In the genomic region with DNA sequence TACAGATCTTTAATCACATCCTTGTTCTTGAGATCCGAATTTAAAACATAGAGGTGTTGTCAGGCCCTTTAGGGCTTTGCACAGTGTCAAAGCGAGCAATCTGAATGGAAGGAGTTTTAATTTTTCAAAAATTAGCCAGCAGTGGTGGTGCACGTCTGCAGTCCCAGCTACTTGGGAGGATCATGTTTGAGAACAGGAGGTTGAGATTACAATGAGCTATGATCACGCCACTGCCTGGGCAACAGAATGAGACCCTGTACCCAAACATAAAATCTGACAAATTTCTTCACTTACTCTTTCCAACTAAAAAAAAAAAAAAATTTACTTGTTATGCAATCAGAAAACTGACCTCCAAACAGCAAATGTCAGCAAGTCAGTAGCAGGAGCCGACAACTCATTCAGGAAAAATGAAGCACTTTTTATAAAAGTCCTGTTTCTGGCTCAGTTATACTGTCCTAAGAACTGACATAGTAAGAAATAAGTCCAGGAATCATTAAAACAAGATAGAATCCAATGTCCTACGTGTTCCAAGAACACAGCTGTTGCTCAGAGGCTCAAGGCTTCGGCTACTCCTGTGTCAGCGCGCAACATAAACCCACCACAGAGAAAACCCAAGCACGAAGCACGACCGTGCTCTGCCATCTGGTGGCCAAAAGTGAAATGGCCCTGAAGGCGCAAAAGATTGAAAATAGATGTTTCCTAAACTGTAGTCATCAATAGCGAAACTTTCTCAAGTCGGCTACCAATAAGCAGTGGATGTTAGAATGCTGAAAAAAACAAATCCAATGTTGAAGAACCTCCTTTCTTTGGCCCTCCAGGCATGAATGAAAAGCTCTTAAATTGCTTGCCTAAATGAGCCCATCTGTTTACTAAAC, we compare ENCODE assay signal across 1 cellular context.
TF ChIP-seq lines count a peak whose summit lies in the region.

No MANE protein-coding gene starts in this region.

TF ChIP-seq in HepG2, 621 proteins besides CTCF, POLR2A, EP300 and RAD21 (continued from another document and continues in another):
- TF ChIP-seq ZMYM4 (CRISPR knock-in tag; IDR thresholded peaks at IDR 0.05) (0 out of 2 replicates have a peak, but pooled peaks have one; percentile 51), MXD4 (CRISPR knock-in tag; IDR thresholded peaks at IDR 0.05) (0 out of 2 replicates have a peak, but pooled peaks have one; percentile 22), ZNF883 (CRISPR knock-in tag; IDR thresholded peaks at IDR 0.05; ENCODE audit: not compliant biosample characterization) (no peak), KMT2A (CRISPR knock-in tag; IDR thresholded peaks at IDR 0.05) (0 out of 2 replicates have a peak, but pooled peaks have one; percentile 11), STAG1 (CRISPR knock-in tag; IDR thresholded peaks at IDR 0.05) (peak; percentile 95), ZNF510 (CRISPR knock-in tag; IDR thresholded peaks at IDR 0.05; ENCODE audit: low read depth) (peak; percentile 26; the same call in 1 of the 2 replicates), HMG20A (CRISPR knock-in tag; IDR thresholded peaks at IDR 0.05; ENCODE audit: borderline replicate concordance) (peak; percentile 40; the same call in 1 of the 2 replicates), MBNL3 (CRISPR knock-in tag; conservative IDR thresholded peaks at IDR 0.05) (no peak), THAP11 (CRISPR knock-in tag; IDR thresholded peaks at IDR 0.05) (peak; percentile 65; the same call in 1 of the 2 replicates), BRCA1 (CRISPR knock-in tag; IDR thresholded peaks at IDR 0.05) (no peak), ZFP1 (CRISPR knock-in tag; IDR thresholded peaks at IDR 0.05) (peak; percentile 74; the same call in 1 of the 2 replicates), IKZF4 (CRISPR knock-in tag; IDR thresholded peaks at IDR 0.05; ENCODE audit: borderline replicate concordance, low read depth, not compliant biosample characterization) (no peak), FOXK1 (CRISPR knock-in tag; IDR thresholded peaks at IDR 0.05; ENCODE audit: borderline replicate concordance, low read depth) (peak; percentile 67; the same call in 1 of the 2 replicates), ZSCAN31 (CRISPR knock-in tag; IDR thresholded peaks at IDR 0.05; ENCODE audit: low read depth) (no peak), ZNF816 (CRISPR knock-in tag; IDR thresholded peaks at IDR 0.05; ENCODE audit: borderline replicate concordance) (0 out of 2 replicates have a peak, but pooled peaks have one; percentile 9), POLR2G (IDR thresholded peaks at IDR 0.05; ENCODE audit: low read depth, low read length) (no peak), RARG (CRISPR knock-in tag; IDR thresholded peaks at IDR 0.05; ENCODE audit: low read depth) (no peak), KLF11 (CRISPR knock-in tag; IDR thresholded peaks at IDR 0.05) (peak; percentile 60; the same call in 1 of the 2 replicates), RARA (CRISPR knock-in tag; IDR thresholded peaks at IDR 0.05) (peak; percentile 32; the same call in 1 of the 2 replicates), ZNF605 (CRISPR knock-in tag; IDR thresholded peaks at IDR 0.05) (peak; percentile 45; the same call in 1 of the 2 replicates), EHMT2 (IDR thresholded peaks at IDR 0.05; ENCODE audit: borderline replicate concordance, low read depth, low read length) (no peak), KAT7 (CRISPR knock-in tag; IDR thresholded peaks at IDR 0.05; ENCODE audit: borderline replicate concordance) (no peak; the same call in 1 of the 2 replicates), ZSCAN12 (CRISPR knock-in tag; IDR thresholded peaks at IDR 0.05) (peak; percentile 68), DNMT3B (CRISPR knock-in tag; conservative IDR thresholded peaks at IDR 0.05) (0 out of 2 replicates have a peak, but pooled peaks have one; percentile 72), RAD51 (IDR thresholded peaks at IDR 0.05; ENCODE audit: borderline replicate concordance) (no peak), GATAD2A (CRISPR knock-in tag; IDR thresholded peaks at IDR 0.05) (peak; percentile 82), ZNF362 (CRISPR knock-in tag; IDR thresholded peaks at IDR 0.05; ENCODE audit: borderline replicate concordance) (peak; percentile 83; the same call in 1 of the 2 replicates), REPIN1 (CRISPR knock-in tag; IDR thresholded peaks at IDR 0.05; ENCODE audit: borderline replicate concordance, low read depth) (peak; percentile 78), ZNF235 (CRISPR knock-in tag; IDR thresholded peaks at IDR 0.05; ENCODE audit: borderline replicate concordance) (no peak), TARDBP (CRISPR knock-in tag; IDR thresholded peaks at IDR 0.05) (peak; percentile 82), CEBPB (IDR thresholded peaks at IDR 0.05; ENCODE audit: borderline replicate concordance, low read depth, low read length) (peak; percentile 68; the same call in 1 of the 2 replicates), ZNF430 (CRISPR knock-in tag; IDR thresholded peaks at IDR 0.05) (peak; percentile 32; the same call in 1 of the 2 replicates), ZBTB38 (CRISPR knock-in tag; IDR thresholded peaks at IDR 0.05) (peak; percentile 17; the same call in 1 of the 2 replicates), NR2F1 (CRISPR knock-in tag; IDR thresholded peaks at IDR 0.05) (0 out of 4 replicates have a peak, but pooled peaks of 1 of the 2 experiments have one; percentile 38), ZNF124 (CRISPR knock-in tag; IDR thresholded peaks at IDR 0.05) (peak; percentile 85; the same call in 1 of the 2 replicates), HNRNPLL (IDR thresholded peaks at IDR 0.05; ENCODE audit: low read depth, low read length, poor library complexity, severe bottlenecking) (no peak), MIXL1 (CRISPR knock-in tag; IDR thresholded peaks at IDR 0.05) (peak; percentile 80), ZNF777 (CRISPR knock-in tag; IDR thresholded peaks at IDR 0.05) (no peak), ZNF503 (CRISPR knock-in tag; IDR thresholded peaks at IDR 0.05) (peak; percentile 67; the same call in 1 of the 2 replicates), HOXA3 (CRISPR knock-in tag; IDR thresholded peaks at IDR 0.05) (peak; percentile 63), MAX (IDR thresholded peaks at IDR 0.05) (0 out of 2 replicates have a peak, but pooled peaks have one; percentile 61), ZNF660 (CRISPR knock-in tag; IDR thresholded peaks at IDR 0.05; ENCODE audit: borderline replicate concordance, low read depth) (no peak), ZNF546 (CRISPR knock-in tag; conservative IDR thresholded peaks at IDR 0.05) (no peak), MXD1 (CRISPR knock-in tag; IDR thresholded peaks at IDR 0.05) (no peak), TEAD2 (CRISPR knock-in tag; IDR thresholded peaks at IDR 0.05) (no peak), KAT8 (CRISPR knock-in tag; IDR thresholded peaks at IDR 0.05) (peak; percentile 73; the same call in 1 of the 2 replicates), GATAD1 (CRISPR knock-in tag; IDR thresholded peaks at IDR 0.05) (peak; percentile 47; the same call in 1 of the 2 replicates), PHF21A (CRISPR knock-in tag; IDR thresholded peaks at IDR 0.05) (0 out of 2 replicates have a peak, but pooled peaks have one; percentile 36), IKZF5 (CRISPR knock-in tag; IDR thresholded peaks at IDR 0.05) (peak; percentile 61; the same call in 1 of the 2 replicates), ZNF747 (CRISPR knock-in tag; IDR thresholded peaks at IDR 0.05; ENCODE audit: borderline replicate concordance) (no peak), TBX2 (CRISPR knock-in tag; IDR thresholded peaks at IDR 0.05; ENCODE audit: borderline replicate concordance) (peak; percentile 30; the same call in 1 of the 2 replicates), FOXA3 (CRISPR knock-in tag; IDR thresholded peaks at IDR 0.05) (peak; percentile 75), ETV5 (CRISPR knock-in tag; IDR thresholded peaks at IDR 0.05; ENCODE audit: borderline replicate concordance) (0 out of 2 replicates have a peak, but pooled peaks have one; percentile 11), HNRNPK (IDR thresholded peaks at IDR 0.05; ENCODE audit: low read depth, low read length, poor library complexity, severe bottlenecking) (no peak), ZNF792 (CRISPR knock-in tag; IDR thresholded peaks at IDR 0.05) (peak; percentile 48; the same call in 1 of the 2 replicates), NFKBIZ (CRISPR knock-in tag; IDR thresholded peaks at IDR 0.05) (0 out of 2 replicates have a peak, but pooled peaks have one; percentile 42), ZSCAN9 (CRISPR knock-in tag; IDR thresholded peaks at IDR 0.05; ENCODE audit: borderline replicate concordance) (no peak; the same call in 1 of the 2 replicates), TEAD3 (CRISPR knock-in tag; optimal IDR thresholded peaks at IDR 0.05; ENCODE audit: borderline replicate concordance) (peak; percentile 65), ZNF256 (CRISPR knock-in tag; conservative IDR thresholded peaks at IDR 0.05) (0 out of 2 replicates have a peak, but pooled peaks have one; percentile 35), ZNF569 (CRISPR knock-in tag; IDR thresholded peaks at IDR 0.05; ENCODE audit: borderline replicate concordance) (no peak), CEBPG (CRISPR knock-in tag; IDR thresholded peaks at IDR 0.05) (peak; percentile 20; the same call in 1 of the 2 replicates), RXRB (CRISPR knock-in tag; IDR thresholded peaks at IDR 0.05; ENCODE audit: borderline replicate concordance) (peak; percentile 76; the same call in 1 of the 2 replicates), NCOA2 (CRISPR knock-in tag; IDR thresholded peaks at IDR 0.05) (0 out of 2 replicates have a peak, but pooled peaks have one; percentile 28), DNMT1 (CRISPR knock-in tag; IDR thresholded peaks at IDR 0.05) (no peak), SOX6 (IDR thresholded peaks at IDR 0.05) (no peak), SOX6 (CRISPR knock-in tag; IDR thresholded peaks at IDR 0.05) (0 out of 2 replicates have a peak, but pooled peaks have one; percentile 37), PHF5A (CRISPR knock-in tag; IDR thresholded peaks at IDR 0.05; ENCODE audit: low read depth, unreplicated experiment) (peak; percentile 78), RORA (CRISPR knock-in tag; IDR thresholded peaks at IDR 0.05) (no peak)
- TF ChIP-seq, protein P1, sequence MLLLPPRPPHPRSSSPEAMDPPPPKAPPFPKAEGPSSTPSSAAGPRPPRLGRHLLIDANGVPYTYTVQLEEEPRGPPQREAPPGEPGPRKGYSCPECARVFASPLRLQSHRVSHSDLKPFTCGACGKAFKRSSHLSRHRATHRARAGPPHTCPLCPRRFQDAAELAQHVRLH (CRISPR knock-in tag; IDR thresholded peaks at IDR 0.05; ENCODE audit: borderline replicate concordance, low read depth), result peak; percentile 74; the same call in 1 of the 2 replicates
- TF ChIP-seq, protein P2, sequence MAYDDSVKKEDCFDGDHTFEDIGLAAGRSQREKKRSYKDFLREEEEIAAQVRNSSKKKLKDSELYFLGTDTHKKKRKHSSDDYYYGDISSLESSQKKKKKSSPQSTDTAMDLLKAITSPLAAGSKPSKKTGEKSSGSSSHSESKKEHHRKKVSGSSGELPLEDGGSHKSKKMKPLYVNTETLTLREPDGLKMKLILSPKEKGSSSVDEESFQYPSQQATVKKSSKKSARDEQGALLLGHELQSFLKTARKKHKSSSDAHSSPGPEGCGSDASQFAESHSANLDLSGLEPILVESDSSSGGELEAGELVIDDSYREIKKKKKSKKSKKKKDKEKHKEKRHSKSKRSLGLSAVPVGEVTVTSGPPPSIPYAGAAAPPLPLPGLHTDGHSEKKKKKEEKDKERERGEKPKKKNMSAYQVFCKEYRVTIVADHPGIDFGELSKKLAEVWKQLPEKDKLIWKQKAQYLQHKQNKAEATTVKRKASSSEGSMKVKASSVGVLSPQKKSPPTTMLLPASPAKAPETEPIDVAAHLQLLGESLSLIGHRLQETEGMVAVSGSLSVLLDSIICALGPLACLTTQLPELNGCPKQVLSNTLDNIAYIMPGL (CRISPR knock-in tag; IDR thresholded peaks at IDR 0.05; ENCODE audit: borderline replicate concordance in 1 of 2, low read depth in 1 of 2), result peak; percentile 29 to 96; a peak in 2 of 4 replicates
